16 cellular contexts compared by ENCODE assay signal in the genomic region with DNA sequence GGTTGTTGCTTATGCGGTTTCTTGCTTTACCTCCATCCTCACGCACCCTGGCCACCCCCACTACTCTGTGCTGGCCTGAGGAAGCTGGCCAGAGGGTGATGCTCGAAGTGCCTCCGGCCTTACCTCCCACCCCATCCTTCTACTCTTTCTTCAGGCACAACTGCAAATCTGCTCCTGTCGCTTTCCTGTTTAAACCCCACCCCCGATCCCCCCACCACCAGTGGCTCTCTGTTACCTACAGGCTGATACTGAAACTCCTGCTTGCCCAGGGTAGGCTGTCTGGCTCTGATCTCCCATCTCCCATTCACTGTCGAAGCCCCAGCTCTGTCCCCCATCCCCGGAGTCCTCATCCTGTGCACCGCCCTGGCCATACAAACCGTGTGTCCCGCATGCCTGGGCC.
DNase-seq lines count a peak whose midpoint lies in the region; TF ChIP-seq lines count a peak whose summit lies in the region.
"Had no signal": no experiment of that assay in that cellular context is flagged by ENCODE, and none has a peak within 500 bp of the region (broad histone marks: within the 10 kb centered on the region; RNA-seq: fewer than 3 reads in every experiment).

No MANE protein-coding gene starts in this region.

- CTCF ChIA-PET in activated CD4-positive, alpha-beta memory T cell treated with anti-CD3 and anti-CD28 coated beads for 36 hours (lab: Charles Lee) = interaction anchor here (1.2 kb wide), 1 partner anchor 302 kb away, joined by 3 read pairs; no protein-coding TSS in a partner anchor

- H3K27ac Mint-ChIP-seq in chondrocyte (ENCODE audit: unreplicated experiment) = no peak overlapping the region
- H3K27ac Mint-ChIP-seq in neural progenitor cell = no peak overlapping the region
- no peak overlapping the region for H3K27ac Mint-ChIP-seq in activated CD4-positive, alpha-beta memory T cell treated with anti-CD3 and anti-CD28 coated beads for 36 hours
- H3K27ac Mint-ChIP-seq: CD4-positive, alpha-beta T cell; H9 had no signal

- H3K4me3 ChIP-seq in H7 (ENCODE audit: insufficient read depth, low read depth, low read length) = no peak overlapping the region
- H3K4me3 ChIP-seq in neural progenitor cell = no peak overlapping the region
- H3K4me3 ChIP-seq: GM23248 had no signal

- intact Hi-C loops in activated CD4-positive, alpha-beta memory T cell treated with anti-CD3 and anti-CD28 coated beads for 36 hours (cut with micrococcal nuclease) = no loop called here

- H3K4me2 ChIP-seq in neural progenitor cell = no peak overlapping the region

- POLR2A ChIA-PET in activated CD4-positive, alpha-beta memory T cell treated with anti-CD3 and anti-CD28 coated beads for 36 hours (lab: Charles Lee) = no interaction called here

- no peaks in the 10 kb centered on the region for H3K9me3 ChIP-seq in neural progenitor cell (ENCODE audit: low read depth)

- H3K27me3 Mint-ChIP-seq in chondrocyte (ENCODE audit: low read depth) (peaks cover 50% of the 10 kb centered on the region), neural progenitor cell (ENCODE audit: insufficient read depth, low read depth) (peaks cover 25% of the 10 kb centered on the region)
- H3K27me3 Mint-ChIP-seq in activated CD4-positive, alpha-beta memory T cell treated with anti-CD3 and anti-CD28 coated beads for 36 hours = no peaks in the 10 kb centered on the region
- H3K27me3 Mint-ChIP-seq: CD4-positive, alpha-beta T cell had no signal

- H2AFZ ChIP-seq in neural progenitor cell (replicated peaks) = no peak overlapping the region
- H2AFZ ChIP-seq: GM23248 had no signal

- H3K36me3 Mint-ChIP-seq in chondrocyte (ENCODE audit: low read depth) (no peaks in the 10 kb centered on the region), neural progenitor cell (no peaks in the 10 kb centered on the region)
- no peaks in the 10 kb centered on the region for H3K36me3 Mint-ChIP-seq in activated CD4-positive, alpha-beta memory T cell treated with anti-CD3 and anti-CD28 coated beads for 36 hours

- peaks cover 4% of the 10 kb centered on the region for H3K4me1 Mint-ChIP-seq in chondrocyte (ENCODE audit: low read depth)
- peaks cover 86% of the 10 kb centered on the region for H3K4me1 Mint-ChIP-seq in neural progenitor cell
- no peaks in the 10 kb centered on the region for H3K4me1 Mint-ChIP-seq in activated CD4-positive, alpha-beta memory T cell treated with anti-CD3 and anti-CD28 coated beads for 36 hours (ENCODE audit: low read depth)

- no peaks in the 10 kb centered on the region for H3K36me3 ChIP-seq in H7 (replicated peaks; ENCODE audit: control insufficient read depth, insufficient read depth, low read length)
- no peaks in the 10 kb centered on the region for H3K36me3 ChIP-seq in neural progenitor cell

- no peaks in the 10 kb centered on the region for H4K20me1 ChIP-seq in neural progenitor cell (ENCODE audit: low read depth)

- H3F3A ChIP-seq in neural progenitor cell (ENCODE audit: low read depth) = peaks cover 34% of the 10 kb centered on the region

- DNase-seq in H7 = peak; percentile 55
- DNase-seq in chondrocyte (ENCODE audit: low spot score) = peak; percentile 46
- no peak for DNase-seq in neural progenitor cell (ENCODE audit: low spot score)
- no peak for DNase-seq in stimulated activated CD4-positive, alpha-beta T cell treated with anti-CD3 and anti-CD28 coated beads, Interleukin-4, amount 100 ng/mL, for 1 hour
- no peak for DNase-seq in activated CD4-positive, alpha-beta memory T cell treated with anti-CD3 and anti-CD28 coated beads for 36 hours
- no peak for DNase-seq in activated CD4-positive, alpha-beta T cell treated with anti-CD3 and anti-CD28 coated beads, Interleukin-2, amount 50 U/mL, for 48 hours
- DNase-seq: ACHN; AML-193; CD4-positive, alpha-beta T cell; DMS153; DMS79; GDM1; GM23248; H9 had no signal

- no peak overlapping the region for H3K9ac ChIP-seq in neural progenitor cell
- H3K9ac ChIP-seq: GM23248 had no signal

- H3K79me2 ChIP-seq in neural progenitor cell (ENCODE audit: low read depth) = no peaks in the 10 kb centered on the region

- TF ChIP-seq CTCF in chondrocyte (IDR thresholded peaks at IDR 0.05) = no peak
- TF ChIP-seq CTCF in neural progenitor cell (IDR thresholded peaks at IDR 0.05) = no peak

- no peak overlapping the region for H3K27ac ChIP-seq in neural progenitor cell
- H3K27ac ChIP-seq: C4-2B, GM23248 had no signal

- H3K4me3 Mint-ChIP-seq in chondrocyte (ENCODE audit: unreplicated experiment) (no peak overlapping the region), neural progenitor cell (peak overlapping the region; percentile 17)
- H3K4me3 Mint-ChIP-seq in activated CD4-positive, alpha-beta memory T cell treated with anti-CD3 and anti-CD28 coated beads for 36 hours = no peak overlapping the region
- H3K4me3 Mint-ChIP-seq: CD4-positive, alpha-beta T cell; H9 had no signal

- H3K9me3 Mint-ChIP-seq in chondrocyte (ENCODE audit: low read depth) (no peaks in the 10 kb centered on the region), neural progenitor cell (no peaks in the 10 kb centered on the region)
- H3K9me3 Mint-ChIP-seq in activated CD4-positive, alpha-beta memory T cell treated with anti-CD3 and anti-CD28 coated beads for 36 hours = no peaks in the 10 kb centered on the region
- H3K9me3 Mint-ChIP-seq: CD4-positive, alpha-beta T cell; H9; IgD-negative memory B cell had no signal

- H3K4me1 ChIP-seq in neural progenitor cell = peaks cover 72% of the 10 kb centered on the region

- peaks cover 4% of the 10 kb centered on the region for H3K27me3 ChIP-seq in H7 (ENCODE audit: control insufficient read depth, insufficient read depth, low read length)
- peaks cover 5% of the 10 kb centered on the region for H3K27me3 ChIP-seq in neural progenitor cell

Comparison
In these comparisons a context has a peak if more than half of its experiments do, and no peak if none do; other contexts are left out.
1. DNase-seq: peak in H7 (single experiment) and chondrocyte (single experiment); none in neural progenitor cell (single experiment), stimulated activated CD4-positive, alpha-beta T cell treated with anti-CD3 and anti-CD28 coated beads, Interleukin-4, amount 100 ng/mL, for 1 hour (single experiment), activated CD4-positive, alpha-beta memory T cell treated with anti-CD3 and anti-CD28 coated beads for 36 hours (single experiment) and activated CD4-positive, alpha-beta T cell treated with anti-CD3 and anti-CD28 coated beads, Interleukin-2, amount 50 U/mL, for 48 hours (0 of 2).